Comparison of ENCODE assay signal across 10 cellular contexts in genomic region chr11:562046-562645, GRCh38. TPM values are rescaled to one million over a fixed set of nuclear protein-coding genes. Genes with fewer than 3 reads are reported as not detected.
A peak's percentile ranks its signal among the peaks of the same experiment; 100 is the strongest.
DNase-seq lines count a peak whose midpoint lies in the region; ATAC-seq, FAIRE-seq and TF ChIP-seq lines count a peak whose summit lies in the region.
"Had no signal": no experiment of that assay in that cellular context is flagged by ENCODE, and none has a peak within 500 bp of the region (broad histone marks: within the 10 kb centered on the region; RNA-seq: fewer than 3 reads in every experiment).

No MANE protein-coding gene starts in this region.

- peaks cover 13% of the 10 kb centered on the region for H3K27me3 ChIP-seq in ACC112 (ENCODE audit: insufficient read depth, low read length)
- no peaks in the 10 kb centered on the region for H3K27me3 ChIP-seq in HAP-1 (ENCODE audit: low read depth)
- H3K27me3 ChIP-seq in GM12878 (replicated peaks in 1 of 2; ENCODE audit: control insufficient read depth in 2 of 2, insufficient read depth in 2 of 2, low read length in 1 of 2), result peaks cover 0 to 2% of the 10 kb centered on the region in 2 experiments; a peak in 2 of 4 replicates
- H3K27me3 ChIP-seq in mesenchymal stem cell (ENCODE audit: control insufficient read depth in 1 of 2, insufficient read depth in 1 of 2, low read length in 2 of 2), result peaks cover 3 to 56% of the 10 kb centered on the region in 2 experiments

- H3K79me1 ChIP-seq in mesenchymal stem cell (replicated peaks; ENCODE audit: low read length, poor library complexity, severe bottlenecking), result peaks cover 22% of the 10 kb centered on the region

- WGBS in GM12878 (ENCODE audit: insufficient coverage, insufficient replicate concordance, low lambda C conversion rate, missing lambda C conversion rate), result 91% methylated on average over 29 of the region's 29 CpGs
- WGBS in mesenchymal stem cell, result 96% methylated on average over 29 of the region's 29 CpGs

- POLR2A ChIA-PET in GM12878 (lab: Charles Lee), result interaction anchor here (1.1 kb wide), 1 partner anchor 164 kb away, joined by 4 read pairs; no protein-coding TSS in a partner anchor

- no peak overlapping the region for H4K91ac ChIP-seq in mesenchymal stem cell (ENCODE audit: low read length)

- no peak overlapping the region for H3K23ac ChIP-seq in mesenchymal stem cell (ENCODE audit: low read length in 2 of 2)

- RAD21 ChIA-PET in GM12878 (lab: Charles Lee; ENCODE audit: unreplicated experiment), result interaction anchor here (0.8 kb wide), 1 partner anchor 164 kb away, joined by 3 read pairs; no protein-coding TSS in a partner anchor

- intact Hi-C loops in GM12878 (cut with micrococcal nuclease; ENCODE audit: unreplicated experiment), result no loop called here

- H3K79me2 ChIP-seq in ACC112 (ENCODE audit: control insufficient read depth, insufficient read depth, low read length, unreplicated experiment) (peaks cover 14% of the 10 kb centered on the region), GM12878 (ENCODE audit: control insufficient read depth, insufficient read depth, low read length) (peaks cover 17% of the 10 kb centered on the region)

- H3K9me3 ChIP-seq in HAP-1 (no peaks in the 10 kb centered on the region), GM12878 (replicated peaks; ENCODE audit: control insufficient read depth, insufficient read depth, low read length) (no peaks in the 10 kb centered on the region), mesenchymal stem cell (ENCODE audit: control insufficient read depth, low read length) (no peaks in the 10 kb centered on the region)
- H3K9me3 ChIP-seq: gastrocnemius medialis had no signal

- H4K8ac ChIP-seq in mesenchymal stem cell (ENCODE audit: low read length), result no peak overlapping the region

- H3K4me1 ChIP-seq in ACC112 (ENCODE audit: control insufficient read depth, insufficient read depth, low read length, unreplicated experiment), result peaks cover 15% of the 10 kb centered on the region
- H3K4me1 ChIP-seq in HAP-1, result peaks cover 12% of the 10 kb centered on the region
- H3K4me1 ChIP-seq in GM12878 (ENCODE audit: control insufficient read depth, insufficient read depth, low read length), result peaks cover 8% of the 10 kb centered on the region
- H3K4me1 ChIP-seq in mesenchymal stem cell (ENCODE audit: control insufficient read depth, insufficient read depth, low read depth, low read length), result peaks cover 45% of the 10 kb centered on the region

- FAIRE-seq in GM12878 (lab: Jason Lieb, UNC), result no peak

- in situ Hi-C loops in HAP-1 (cut with MboI; ENCODE audit: low sequenced_read_pairs), result loop anchor here (25.0 kb wide), 1 partner anchor 200 kb away; no protein-coding TSS in a partner anchor
- in situ Hi-C loops in GM12878 (cut with MboI), result no loop called here

- no peak for TF ChIP-seq POLR2A in GM12878 (IDR thresholded peaks at IDR 0.05; ENCODE audit: low read depth, low read length)

- no peak overlapping the region for H3K18ac ChIP-seq in mesenchymal stem cell (ENCODE audit: low read depth in 1 of 2, low read length in 2 of 2)

- H3K4me2 ChIP-seq in GM12878 (ENCODE audit: control insufficient read depth, insufficient read depth), result peak overlapping the region; percentile 85
- peak overlapping the region; percentile 70 for H3K4me2 ChIP-seq in mesenchymal stem cell (ENCODE audit: low read length, poor library complexity, severe bottlenecking)

- BruUV-seq in GM12878 (replicated peaks; lab: Mats Ljungman, UMichigan), result no TSS peak

- DNase-seq in HAP-1 (ENCODE audit: low spot score in 2 of 2) (no peak), GM12878 (ENCODE audit: low read depth, low spot score) (no peak), mesenchymal stem cell (no peak), HuH-7 (ENCODE audit: low spot score) (no peak)
- no peak for DNase-seq in effector CD8-positive, alpha-beta T cell (lab: John Stamatoyannopoulos, UW)
- DNase-seq: gastrocnemius medialis had no signal

- no peak overlapping the region for H2BK120ac ChIP-seq in mesenchymal stem cell (ENCODE audit: low read depth, low read length)

- no peak for TF ChIP-seq CTCF in GM12878 (IDR thresholded peaks at IDR 0.05 in 2 of 3, conservative IDR thresholded peaks at IDR 0.05 in 1 of 3; ENCODE audit: control insufficient read depth in 2 of 3, extremely low read depth in 1 of 3, insufficient read depth in 1 of 3, low read depth in 3 of 3, low read length in 3 of 3)

- H2BK12ac ChIP-seq in mesenchymal stem cell (ENCODE audit: low read length in 2 of 2), result no peak overlapping the region

- no peak overlapping the region for H2BK5ac ChIP-seq in mesenchymal stem cell (ENCODE audit: low read depth, low read length, poor library complexity, severe bottlenecking)

- H3K4me3 ChIP-seq in ACC112 (ENCODE audit: low read depth, low read length) (peak overlapping the region; percentile 92; the same call in 1 of the 2 replicates), HAP-1 (peak overlapping the region; percentile 46), GM12878 (peak overlapping the region; percentile 89; the same call in 1 of the 2 replicates), mesenchymal stem cell (ENCODE audit: insufficient read depth in 1 of 2, low read depth in 1 of 2, low read length in 2 of 2) (peak overlapping the region in 1 of 2 experiments; percentile 87)

- H3K14ac ChIP-seq in mesenchymal stem cell (ENCODE audit: low read length in 2 of 2), result no peak overlapping the region

- no peak for ATAC-seq in GM12878
- ATAC-seq in HG02870 (IDR thresholded peaks at IDR 0.05; ENCODE audit: unreplicated experiment), result no peak
- ATAC-seq in GM21390 (IDR thresholded peaks at IDR 0.05; ENCODE audit: unreplicated experiment), result no peak
- ATAC-seq: sciatic nerve had no signal

- H3K36me3 ChIP-seq in ACC112 (ENCODE audit: insufficient read depth, low read length) (no peaks in the 10 kb centered on the region), HAP-1 (replicated peaks) (peaks cover 3% of the 10 kb centered on the region; the same call in 1 of the 2 replicates), GM12878 (ENCODE audit: control insufficient read depth in 2 of 2, insufficient read depth in 2 of 2, low read length in 1 of 2) (peaks cover 0 to 3% of the 10 kb centered on the region in 2 experiments; a peak in 1 of 4 replicates), mesenchymal stem cell (ENCODE audit: control insufficient read depth in 1 of 2, insufficient read depth in 2 of 2, low read depth in 1 of 2, low read length in 2 of 2) (peaks cover 0 to 38% of the 10 kb centered on the region in 2 experiments)
- H3K36me3 ChIP-seq: gastrocnemius medialis had no signal

- no peak for TF ChIP-seq EP300 in GM12878 (IDR thresholded peaks at IDR 0.05; ENCODE audit: borderline replicate concordance in 1 of 2, control insufficient read depth in 1 of 2, low read depth in 2 of 2, low read length in 2 of 2)

- peak overlapping the region; percentile 85 for H2AK5ac ChIP-seq in mesenchymal stem cell (ENCODE audit: low read length, severe bottlenecking)

- SMC1A ChIA-PET in GM12878 (lab: Charles Lee; ENCODE audit: uncharacterized antibody, unreplicated experiment), result no interaction called here

- H3K4ac ChIP-seq in mesenchymal stem cell (ENCODE audit: low read depth in 1 of 2, low read length in 2 of 2), result no peak overlapping the region

- no peak overlapping the region for H2AFZ ChIP-seq in ACC112 (ENCODE audit: low read length, unreplicated experiment)
- no peak overlapping the region for H2AFZ ChIP-seq in GM12878 (ENCODE audit: control insufficient read depth, low read depth, low read length)
- no peak overlapping the region for H2AFZ ChIP-seq in mesenchymal stem cell (ENCODE audit: low read depth, low read length)

- CTCF ChIA-PET in GM12878 (lab: Yijun Ruan, JAX), result no interaction called here

- H3K9ac ChIP-seq in GM12878 (ENCODE audit: control insufficient read depth, insufficient read depth, low read length) (peak overlapping the region; percentile 51; the same call in 1 of the 2 replicates), mesenchymal stem cell (ENCODE audit: low read length) (no peak overlapping the region)

- TF ChIP-seq RAD21 in GM12878 (IDR thresholded peaks at IDR 0.05; ENCODE audit: insufficient read depth, low read depth, low read length), result no peak

- H2BK15ac ChIP-seq in mesenchymal stem cell (ENCODE audit: low read depth, poor library complexity, severe bottlenecking), result no peak overlapping the region

- H3K27ac ChIP-seq in ACC112 (ENCODE audit: low read depth, low read length), result no peak overlapping the region
- H3K27ac ChIP-seq in GM12878 (ENCODE audit: control insufficient read depth, insufficient read depth), result no peak overlapping the region
- no peak overlapping the region for H3K27ac ChIP-seq in mesenchymal stem cell (ENCODE audit: low read length, poor library complexity, severe bottlenecking)
- H3K27ac ChIP-seq: gastrocnemius medialis had no signal

- H4K20me1 ChIP-seq in GM12878 (ENCODE audit: control insufficient read depth, insufficient read depth), result no peaks in the 10 kb centered on the region

RNA-seq across cellular contexts. Expression of gene RASSF7, which starts 1.4 kb away (rescaled TPM):
- 12.2 and 18.6 TPM in 2 replicates for total RNA-seq in GM12878 (2013; cell fraction: nucleolus; rRNA removed)
- 17.8 and 19.0 TPM in 2 replicates for total RNA-seq in GM12878 (2014; rRNA removed)
- 2.8 and 3.0 TPM in 2 replicates for total RNA-seq in GM12878 (2014; rRNA removed; fragmentation: Illumina TruSeq; extraction: Trizol)
- total RNA-seq in GM12878 (2021), result 15.1 and 16.8 TPM in 2 replicates
- 2.7 TPM for polyA plus RNA-seq in GM12878 (2011; ENCODE audit: low read depth)
- 3.4 and 9.6 TPM in 2 replicates for polyA plus RNA-seq in GM12878 (2011; rRNA removed)
- 17.5 and 28.1 TPM in 2 replicates for polyA plus RNA-seq in GM12878 (2011; cell fraction: cytosol; rRNA removed)
- 69.5 and 70.3 TPM in 2 replicates for polyA plus RNA-seq in GM12878 (2011; cell fraction: nucleus; rRNA removed)
- 12.6 and 15.4 TPM in 2 replicates for polyA plus RNA-seq in GM12878 (2012)
- 0.16 and 1.1 TPM in 2 replicates for polyA plus RNA-seq in GM12878 (2014; fragmentation: Illumina TruSeq; extraction: Trizol)
- polyA plus RNA-seq in GM12878 (2014; fragmentation: Nextera tagmentation; extraction: Ambion mirVana), result 1 to 10 TPM in 1 of 2 experiments, under 1 TPM in 1; 0.39 to 1.0 TPM
- polyA plus RNA-seq in GM12878 (2014; rRNA removed), result 21.0 and 26.4 TPM in 2 replicates
- polyA plus RNA-seq in GM12878 (2016; fragmentation: Nextera tagmentation; extraction: Ambion mirVana), result 10 to 100 TPM; 22.2 to 29.7 TPM
- 2.3 and 7.4 TPM in 2 replicates for polyA minus RNA-seq in GM12878 (2011; rRNA and poly(A)+ RNA removed)
- 3.2 and 8.7 TPM in 2 replicates for polyA minus RNA-seq in GM12878 (2011; cell fraction: cytosol; rRNA and poly(A)+ RNA removed)
- polyA minus RNA-seq in GM12878 (2011; cell fraction: nucleus; rRNA and poly(A)+ RNA removed), result 8.1 and 14.3 TPM in 2 replicates
- polyA plus RNA-seq in mesenchymal stem cell (2013, experiment 1 of 2), result 3.2 TPM
- polyA plus RNA-seq in mesenchymal stem cell (2013, experiment 2 of 2), result 2.3 TPM

RNA-seq across cellular contexts. Expression of gene LMNTD2, which starts 1.6 kb away (rescaled TPM):
- 1.7 and 4.5 TPM in 2 replicates for total RNA-seq in GM12878 (2013; cell fraction: nucleolus; rRNA removed)
- total RNA-seq in GM12878 (2014; rRNA removed) (2.1 and 3.8 TPM in 2 replicates), GM12878 (2014; rRNA removed; fragmentation: Illumina TruSeq; extraction: Trizol) (0.45 and 0.83 TPM in 2 replicates), GM12878 (2021) (2.8 and 3.3 TPM in 2 replicates)
- 0.76 TPM for polyA plus RNA-seq in GM12878 (2011; ENCODE audit: low read depth)
- polyA plus RNA-seq in GM12878 (2011; rRNA removed) (0.99 and 1.2 TPM in 2 replicates), GM12878 (2014; fragmentation: Illumina TruSeq; extraction: Trizol) (0.22 TPM in 1 of 2 replicates, not detected in the other), GM12878 (2014; fragmentation: Nextera tagmentation; extraction: Ambion mirVana) (not detected), GM12878 (2014; rRNA removed) (3.5 and 4.1 TPM in 2 replicates), GM12878 (2016; fragmentation: Nextera tagmentation; extraction: Ambion mirVana) (1 to 10 TPM in 1 of 2 experiments, under 1 TPM in 1; 0.88 to 1.4 TPM)
- polyA plus RNA-seq in GM12878 (2011; cell fraction: cytosol; rRNA removed), result 1.1 and 2.5 TPM in 2 replicates
- polyA plus RNA-seq in GM12878 (2011; cell fraction: nucleus; rRNA removed), result 33.2 and 35.5 TPM in 2 replicates
- polyA plus RNA-seq in GM12878 (2012), result 6.5 and 7.0 TPM in 2 replicates
- polyA minus RNA-seq in GM12878 (2011; rRNA and poly(A)+ RNA removed), result 1.5 TPM in 1 of 2 replicates, not detected in the other
- 1.1 and 1.3 TPM in 2 replicates for polyA minus RNA-seq in GM12878 (2011; cell fraction: cytosol; rRNA and poly(A)+ RNA removed)
- polyA minus RNA-seq in GM12878 (2011; cell fraction: nucleus; rRNA and poly(A)+ RNA removed), result 3.1 and 3.8 TPM in 2 replicates
- 0.46 TPM for polyA plus RNA-seq in mesenchymal stem cell (2013, experiment 1 of 2)
- polyA plus RNA-seq in mesenchymal stem cell (2013, experiment 2 of 2), result 0.67 TPM

RNA-seq across cellular contexts. Expression of gene PHRF1, which starts 14.1 kb away (rescaled TPM):
- total RNA-seq in GM12878 (2013; cell fraction: nucleolus; rRNA removed), result 65.8 and 74.9 TPM in 2 replicates
- 19.2 and 22.0 TPM in 2 replicates for total RNA-seq in GM12878 (2014; rRNA removed)
- 8.8 and 11.1 TPM in 2 replicates for total RNA-seq in GM12878 (2014; rRNA removed; fragmentation: Illumina TruSeq; extraction: Trizol)
- total RNA-seq in GM12878 (2021), result 39.4 and 43.5 TPM in 2 replicates
- polyA plus RNA-seq in GM12878 (2011; ENCODE audit: low read depth), result 4.2 TPM
- 4.9 and 11.7 TPM in 2 replicates for polyA plus RNA-seq in GM12878 (2011; rRNA removed)
- polyA plus RNA-seq in GM12878 (2011; cell fraction: cytosol; rRNA removed), result 11.7 and 18.5 TPM in 2 replicates
- 44.2 and 63.2 TPM in 2 replicates for polyA plus RNA-seq in GM12878 (2011; cell fraction: nucleus; rRNA removed)
- polyA plus RNA-seq in GM12878 (2012), result 16.1 TPM in 2 replicates
- polyA plus RNA-seq in GM12878 (2014; fragmentation: Illumina TruSeq; extraction: Trizol), result 2.4 and 8.0 TPM in 2 replicates
- polyA plus RNA-seq in GM12878 (2014; fragmentation: Nextera tagmentation; extraction: Ambion mirVana), result under 1 TPM; 0.13 to 0.42 TPM
- polyA plus RNA-seq in GM12878 (2014; rRNA removed), result 23.4 and 28.2 TPM in 2 replicates
- 10 to 100 TPM; 18.5 to 21.7 TPM for polyA plus RNA-seq in GM12878 (2016; fragmentation: Nextera tagmentation; extraction: Ambion mirVana)
- 9.5 and 17.9 TPM in 2 replicates for polyA minus RNA-seq in GM12878 (2011; rRNA and poly(A)+ RNA removed)
- polyA minus RNA-seq in GM12878 (2011; cell fraction: cytosol; rRNA and poly(A)+ RNA removed), result 12.8 and 12.9 TPM in 2 replicates
- 14.7 and 27.1 TPM in 2 replicates for polyA minus RNA-seq in GM12878 (2011; cell fraction: nucleus; rRNA and poly(A)+ RNA removed)
- polyA plus RNA-seq in mesenchymal stem cell (2013, experiment 1 of 2), result 13.2 TPM
- 11.9 TPM for polyA plus RNA-seq in mesenchymal stem cell (2013, experiment 2 of 2)

RNA-seq across cellular contexts. Expression of gene LRRC56, which starts 24.8 kb away (rescaled TPM):
- 3.4 and 5.1 TPM in 2 replicates for total RNA-seq in GM12878 (2013; cell fraction: nucleolus; rRNA removed)
- total RNA-seq in GM12878 (2014; rRNA removed), result 0.60 and 0.79 TPM in 2 replicates
- 0.41 and 0.45 TPM in 2 replicates for total RNA-seq in GM12878 (2014; rRNA removed; fragmentation: Illumina TruSeq; extraction: Trizol)
- total RNA-seq in GM12878 (2021), result 1.7 and 1.9 TPM in 2 replicates
- 0.20 TPM for polyA plus RNA-seq in GM12878 (2011; ENCODE audit: low read depth)
- 0.37 and 0.75 TPM in 2 replicates for polyA plus RNA-seq in GM12878 (2011; rRNA removed)
- polyA plus RNA-seq in GM12878 (2011; cell fraction: cytosol; rRNA removed), result 0.78 and 1.6 TPM in 2 replicates
- 8.1 and 9.7 TPM in 2 replicates for polyA plus RNA-seq in GM12878 (2011; cell fraction: nucleus; rRNA removed)
- 0.87 and 1.1 TPM in 2 replicates for polyA plus RNA-seq in GM12878 (2012)
- 0.19 TPM in 1 of 2 replicates, not detected in the other for polyA plus RNA-seq in GM12878 (2014; fragmentation: Illumina TruSeq; extraction: Trizol)
- polyA plus RNA-seq in GM12878 (2014; fragmentation: Nextera tagmentation; extraction: Ambion mirVana), result under 1 TPM in 1 of 2 experiments, not detected in 1; 0.02 TPM
- polyA plus RNA-seq in GM12878 (2014; rRNA removed), result 1.6 and 1.9 TPM in 2 replicates
- polyA plus RNA-seq in GM12878 (2016; fragmentation: Nextera tagmentation; extraction: Ambion mirVana), result 1 to 10 TPM in 1 of 2 experiments, under 1 TPM in 1; 0.62 to 1.0 TPM
- 1.0 and 1.5 TPM in 2 replicates for polyA minus RNA-seq in GM12878 (2011; rRNA and poly(A)+ RNA removed)
- 0.42 TPM in 1 of 2 replicates, not detected in the other for polyA minus RNA-seq in GM12878 (2011; cell fraction: cytosol; rRNA and poly(A)+ RNA removed)
- 3.1 and 5.0 TPM in 2 replicates for polyA minus RNA-seq in GM12878 (2011; cell fraction: nucleus; rRNA and poly(A)+ RNA removed)
- 1.2 TPM for polyA plus RNA-seq in mesenchymal stem cell (2013, experiment 1 of 2)
- 1.2 TPM for polyA plus RNA-seq in mesenchymal stem cell (2013, experiment 2 of 2)

RNA-seq across cellular contexts. Expression of gene HRAS, which starts 26.8 kb away (rescaled TPM):
- 13.9 and 16.2 TPM in 2 replicates for total RNA-seq in GM12878 (2013; cell fraction: nucleolus; rRNA removed)
- total RNA-seq in GM12878 (2014; rRNA removed) (43.5 and 47.6 TPM in 2 replicates), GM12878 (2014; rRNA removed; fragmentation: Illumina TruSeq; extraction: Trizol) (25.3 and 31.6 TPM in 2 replicates), GM12878 (2021) (58.0 and 70.7 TPM in 2 replicates)
- 16.1 TPM for polyA plus RNA-seq in GM12878 (2011; ENCODE audit: low read depth)
- polyA plus RNA-seq in GM12878 (2011; rRNA removed) (14.3 and 31.9 TPM in 2 replicates), GM12878 (2014; fragmentation: Illumina TruSeq; extraction: Trizol) (2.2 and 18.1 TPM in 2 replicates), GM12878 (2014; fragmentation: Nextera tagmentation; extraction: Ambion mirVana) (10 to 100 TPM in 1 of 2 experiments, 1 to 10 TPM in 1; 2.8 to 12.7 TPM), GM12878 (2014; rRNA removed) (52.7 and 56.9 TPM in 2 replicates), GM12878 (2016; fragmentation: Nextera tagmentation; extraction: Ambion mirVana) (10 to 100 TPM; 23.4 to 72.4 TPM)
- 51.6 and 73.9 TPM in 2 replicates for polyA plus RNA-seq in GM12878 (2011; cell fraction: cytosol; rRNA removed)
- 131 and 165 TPM in 2 replicates for polyA plus RNA-seq in GM12878 (2011; cell fraction: nucleus; rRNA removed)
- polyA plus RNA-seq in GM12878 (2012), result 29.2 and 44.5 TPM in 2 replicates
- 42.4 and 52.1 TPM in 2 replicates for polyA minus RNA-seq in GM12878 (2011; rRNA and poly(A)+ RNA removed)
- polyA minus RNA-seq in GM12878 (2011; cell fraction: cytosol; rRNA and poly(A)+ RNA removed), result 11.9 and 22.7 TPM in 2 replicates
- polyA minus RNA-seq in GM12878 (2011; cell fraction: nucleus; rRNA and poly(A)+ RNA removed), result 17.2 and 27.8 TPM in 2 replicates
- 41.9 TPM for polyA plus RNA-seq in mesenchymal stem cell (2013, experiment 1 of 2)
- polyA plus RNA-seq in mesenchymal stem cell (2013, experiment 2 of 2), result 42.6 TPM
